In the genomic region with DNA sequence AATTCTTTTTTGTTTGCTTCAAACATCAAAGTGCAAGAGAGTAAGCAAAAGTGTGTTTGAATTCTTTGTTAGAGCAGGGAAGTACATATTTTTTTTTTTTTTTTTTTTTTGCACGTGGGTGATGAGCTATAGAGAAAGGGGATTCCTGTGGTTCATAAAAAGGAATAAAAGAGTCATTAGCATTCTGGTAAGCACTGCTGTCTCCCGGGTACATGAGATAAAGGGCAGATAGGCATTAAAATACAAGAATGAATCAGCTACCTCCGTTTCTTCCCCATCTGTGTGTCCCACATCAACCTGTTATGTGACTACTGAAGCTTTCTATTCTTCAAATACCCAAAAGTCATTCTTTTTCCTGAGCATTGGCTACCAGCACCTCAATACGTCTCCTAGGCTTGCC, we compare ENCODE assay signal across 33 cellular contexts.
DNase-seq lines count a peak whose midpoint lies in the region; ATAC-seq and TF ChIP-seq lines count a peak whose summit lies in the region.
"Had no signal": no experiment of that assay in that cellular context is flagged by ENCODE, and none has a peak within 500 bp of the region (broad histone marks: within the 10 kb centered on the region; RNA-seq: fewer than 3 reads in every experiment).

No MANE protein-coding gene starts in this region.

- 42 to 50% (median 45%) methylated on average over 4 of the region's 4 CpGs for whole genome bisulfite sequencing in ovary, 3 donors

- intact Hi-C loops in Panc1 (cut with micrococcal nuclease; ENCODE audit: unreplicated experiment) = no loop called here
- intact Hi-C loops in ovary (cut with DNase I) = no loop called here

- no peak overlapping the region for H3K4me2 ChIP-seq in neural progenitor cell
- H3K4me2 ChIP-seq: A549 had no signal

- no peaks in the 10 kb centered on the region for H3K79me2 ChIP-seq in neural progenitor cell (ENCODE audit: low read depth)

- POLR2A ChIA-PET in Panc1 (lab: Charles Lee) = interaction anchor here (0.5 kb wide), 1 partner anchor 464 kb away, joined by 6 read pairs; no protein-coding TSS in a partner anchor

- CTCF ChIA-PET in Panc1 (lab: Charles Lee) = no interaction called here

- TF ChIP-seq CTCF in Panc1 (IDR thresholded peaks at IDR 0.05) = no peak
- TF ChIP-seq CTCF in neural progenitor cell (IDR thresholded peaks at IDR 0.05) = no peak
- no peak for TF ChIP-seq CTCF in ovary (IDR thresholded peaks at IDR 0.05)

- peaks cover 3% of the 10 kb centered on the region for H3K36me3 Mint-ChIP-seq in neural progenitor cell
- H3K36me3 Mint-ChIP-seq: activated naive CD4-positive, alpha-beta T cell treated with anti-CD3 and anti-CD28 coated beads, Interleukin-2, amount 50 U/mL, for 24 hours had no signal

- no peak overlapping the region for H3K27ac Mint-ChIP-seq in neural progenitor cell
- H3K27ac Mint-ChIP-seq: activated naive CD4-positive, alpha-beta T cell treated with anti-CD3 and anti-CD28 coated beads, Interleukin-2, amount 50 U/mL, for 24 hours; activated T-helper 2 cell treated with anti-CD3 and anti-CD28 coated beads, Interferon-gamma antibody, Interleukin-2, Interleukin-4, amounts not matched to agents 10 μg/mL and 5 μg/mL and 100 μg/mL, durations not matched to agents 14 hours and 24 hours and 36 hours; CD4-positive, alpha-beta T cell; stimulated activated naive CD8-positive, alpha-beta T cell treated with anti-CD3 and anti-CD28 coated beads, Interleukin-15, Interleukin-2, amounts not matched to agents 100 ng/mL and 50 ng/mL, for 24 hours had no signal

- no peak overlapping the region for H3K9ac ChIP-seq in neural progenitor cell

- H3K36me3 ChIP-seq in Panc1 (ENCODE audit: control insufficient read depth, insufficient read depth, low read length) (no peaks in the 10 kb centered on the region), neural progenitor cell (no peaks in the 10 kb centered on the region), ovary (no peaks in the 10 kb centered on the region)
- H3K36me3 ChIP-seq: gastroesophageal sphincter, Peyer's patch had no signal

- no peaks in the 10 kb centered on the region for H3K9me3 ChIP-seq in Panc1 (ENCODE audit: control insufficient read depth, insufficient read depth, low read depth, low read length)
- no peaks in the 10 kb centered on the region for H3K9me3 ChIP-seq in neural progenitor cell (ENCODE audit: low read depth)
- H3K9me3 ChIP-seq in ovary = no peaks in the 10 kb centered on the region
- H3K9me3 ChIP-seq: A549, gastroesophageal sphincter, Peyer's patch, testis had no signal

- no peak for TF ChIP-seq EP300 in ovary (IDR thresholded peaks at IDR 0.05)

- H3K4me1 ChIP-seq in Panc1 (ENCODE audit: control insufficient read depth, insufficient read depth, low read length) (peaks cover 9% of the 10 kb centered on the region; the same call in 1 of the 2 replicates), neural progenitor cell (peaks cover 7% of the 10 kb centered on the region), ovary (ENCODE audit: insufficient read depth) (no peaks in the 10 kb centered on the region)
- H3K4me1 ChIP-seq: A549, gastroesophageal sphincter, Peyer's patch, testis had no signal

- H3K4me3 Mint-ChIP-seq in neural progenitor cell = no peak overlapping the region
- H3K4me3 Mint-ChIP-seq: activated naive CD4-positive, alpha-beta T cell treated with anti-CD3 and anti-CD28 coated beads, Interleukin-2, amount 50 U/mL, for 24 hours; CD4-positive, alpha-beta T cell; stimulated activated naive CD8-positive, alpha-beta T cell treated with anti-CD3 and anti-CD28 coated beads, Interleukin-15, Interleukin-2, amounts not matched to agents 100 ng/mL and 50 ng/mL, for 24 hours had no signal

- peaks cover 22% of the 10 kb centered on the region for H3K4me1 Mint-ChIP-seq in neural progenitor cell
- H3K4me1 Mint-ChIP-seq: activated naive CD4-positive, alpha-beta T cell treated with anti-CD3 and anti-CD28 coated beads, Interleukin-2, amount 50 U/mL, for 24 hours had no signal

- no peaks in the 10 kb centered on the region for H3F3A ChIP-seq in neural progenitor cell (ENCODE audit: low read depth)

- H4K20me1 ChIP-seq in neural progenitor cell (ENCODE audit: low read depth) = no peaks in the 10 kb centered on the region

- H3K27me3 ChIP-seq in Panc1 (ENCODE audit: control insufficient read depth, insufficient read depth, low read length) (no peaks in the 10 kb centered on the region), neural progenitor cell (no peaks in the 10 kb centered on the region), ovary (no peaks in the 10 kb centered on the region)
- H3K27me3 ChIP-seq: gastroesophageal sphincter, Peyer's patch, testis had no signal

- TF ChIP-seq POLR2A in ovary (IDR thresholded peaks at IDR 0.05) = no peak

- H3K4me3 ChIP-seq in Panc1 (ENCODE audit: low read depth in 2 of 2, low read length in 2 of 2) (no peak overlapping the region), neural progenitor cell (no peak overlapping the region), ovary (no peak overlapping the region)
- H3K4me3 ChIP-seq: A549, gastroesophageal sphincter, Peyer's patch, testis had no signal

- H3K27ac ChIP-seq in Panc1 (ENCODE audit: low read length) = peak overlapping the region; percentile 66; the same call in 1 of the 2 replicates
- no peak overlapping the region for H3K27ac ChIP-seq in neural progenitor cell
- no peak overlapping the region for H3K27ac ChIP-seq in ovary
- H3K27ac ChIP-seq: A549, gastroesophageal sphincter, Peyer's patch, testis, VCaP had no signal

- ATAC-seq in HG02610 (IDR thresholded peaks at IDR 0.05; ENCODE audit: unreplicated experiment) (peak; percentile 45), Panc1 (no peak), SK-N-SH treated with all-trans-retinoic acid at 6 μM for 48 hours (no peak), HG03097 (IDR thresholded peaks at IDR 0.05; ENCODE audit: low FRiP score, unreplicated experiment) (no peak)
- ATAC-seq: A549, gastroesophageal sphincter had no signal

- in situ Hi-C loops in Panc1 (cut with HindIII; ENCODE audit: low pct_unique_long_range_greater_than_20kb, low sequenced_read_pairs) = no loop called here

- no TSS peak for BruUV-seq in Panc1 (replicated peaks; lab: Mats Ljungman, UMichigan)

- H3K27me3 Mint-ChIP-seq in neural progenitor cell (ENCODE audit: insufficient read depth, low read depth) = peaks cover 2% of the 10 kb centered on the region
- H3K27me3 Mint-ChIP-seq: activated naive CD4-positive, alpha-beta T cell treated with anti-CD3 and anti-CD28 coated beads, Interleukin-2, amount 50 U/mL, for 24 hours; CD4-positive, alpha-beta T cell; stimulated activated naive CD8-positive, alpha-beta T cell treated with anti-CD3 and anti-CD28 coated beads, Interleukin-15, Interleukin-2, amounts not matched to agents 100 ng/mL and 50 ng/mL, for 24 hours had no signal

- peaks cover 3% of the 10 kb centered on the region for H3K9me3 Mint-ChIP-seq in neural progenitor cell
- H3K9me3 Mint-ChIP-seq: activated naive CD4-positive, alpha-beta T cell treated with anti-CD3 and anti-CD28 coated beads, Interleukin-2, amount 50 U/mL, for 24 hours; activated T-helper 2 cell treated with anti-CD3 and anti-CD28 coated beads, Interferon-gamma antibody, Interleukin-2, Interleukin-4, amounts not matched to agents 10 μg/mL and 5 μg/mL and 100 μg/mL, durations not matched to agents 14 hours and 24 hours and 36 hours; CD4-positive, alpha-beta T cell; stimulated activated naive CD8-positive, alpha-beta T cell treated with anti-CD3 and anti-CD28 coated beads, Interleukin-15, Interleukin-2, amounts not matched to agents 100 ng/mL and 50 ng/mL, for 24 hours had no signal

- peak overlapping the region; percentile 22 for H2AFZ ChIP-seq in neural progenitor cell (replicated peaks)

- peak; percentile 1 for DNase-seq in EL
- DNase-seq in Panc1 (ENCODE audit: low read depth, low spot score) = no peak
- no peak for DNase-seq in neural progenitor cell (ENCODE audit: low spot score)
- no peak for DNase-seq in ovary
- DNase-seq in stimulated activated CD4-positive, alpha-beta T cell treated with anti-CD3 and anti-CD28 coated beads, Interleukin-4, amount 100 ng/mL, for 24 hours = no peak
- DNase-seq: activated CD4-positive, alpha-beta T cell treated with anti-CD3 and anti-CD28 coated beads for 48 hours; activated CD8-positive, alpha-beta memory T cell treated with anti-CD3 and anti-CD28 coated beads for 24 hours; activated T-cell treated with anti-CD3 and anti-CD28 coated beads for 4 hours; anterior cingulate cortex; CD4-positive, alpha-beta T cell; DND-41; effector CD4-positive, alpha-beta T cell; IMR-90; MV-4-11; NCI-H1436; NCI-H2081; NCI-H2227 treated with DMSO at 0.1 percent for 48 hours; NCI-H526 treated with DMSO at 0.1 percent for 48 hours; Peyer's patch; retina; SIG-M5; small intestine; T-helper 9 cell; testis had no signal

TF ChIP-seq in SK-N-SH treated with all-trans-retinoic acid at 6 μM for 48 hours, 23 proteins besides CTCF, POLR2A, EP300 and RAD21 (continues in another document):
- no peak for TF ChIP-seq ISL1 (CRISPR knock-in tag; IDR thresholded peaks at IDR 0.05)
- TF ChIP-seq, protein P1, sequence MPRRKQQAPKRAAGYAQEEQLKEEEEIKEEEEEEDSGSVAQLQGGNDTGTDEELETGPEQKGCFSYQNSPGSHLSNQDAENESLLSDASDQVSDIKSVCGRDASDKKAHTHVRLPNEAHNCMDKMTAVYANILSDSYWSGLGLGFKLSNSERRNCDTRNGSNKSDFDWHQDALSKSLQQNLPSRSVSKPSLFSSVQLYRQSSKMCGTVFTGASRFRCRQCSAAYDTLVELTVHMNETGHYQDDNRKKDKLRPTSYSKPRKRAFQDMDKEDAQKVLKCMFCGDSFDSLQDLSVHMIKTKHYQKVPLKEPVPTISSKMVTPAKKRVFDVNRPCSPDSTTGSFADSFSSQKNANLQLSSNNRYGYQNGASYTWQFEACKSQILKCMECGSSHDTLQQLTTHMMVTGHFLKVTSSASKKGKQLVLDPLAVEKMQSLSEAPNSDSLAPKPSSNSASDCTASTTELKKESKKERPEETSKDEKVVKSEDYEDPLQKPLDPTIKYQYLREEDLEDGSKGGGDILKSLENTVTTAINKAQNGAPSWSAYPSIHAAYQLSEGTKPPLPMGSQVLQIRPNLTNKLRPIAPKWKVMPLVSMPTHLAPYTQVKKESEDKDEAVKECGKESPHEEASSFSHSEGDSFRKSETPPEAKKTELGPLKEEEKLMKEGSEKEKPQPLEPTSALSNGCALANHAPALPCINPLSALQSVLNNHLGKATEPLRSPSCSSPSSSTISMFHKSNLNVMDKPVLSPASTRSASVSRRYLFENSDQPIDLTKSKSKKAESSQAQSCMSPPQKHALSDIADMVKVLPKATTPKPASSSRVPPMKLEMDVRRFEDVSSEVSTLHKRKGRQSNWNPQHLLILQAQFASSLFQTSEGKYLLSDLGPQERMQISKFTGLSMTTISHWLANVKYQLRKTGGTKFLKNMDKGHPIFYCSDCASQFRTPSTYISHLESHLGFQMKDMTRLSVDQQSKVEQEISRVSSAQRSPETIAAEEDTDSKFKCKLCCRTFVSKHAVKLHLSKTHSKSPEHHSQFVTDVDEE (CRISPR knock-in tag; IDR thresholded peaks at IDR 0.05) = no peak
- TF ChIP-seq PPARA (CRISPR knock-in tag; IDR thresholded peaks at IDR 0.05; ENCODE audit: borderline replicate concordance) = no peak
- TF ChIP-seq ZFP3 (CRISPR knock-in tag; IDR thresholded peaks at IDR 0.05) = no peak
